11 cellular contexts compared by ENCODE assay signal in the genomic region with DNA sequence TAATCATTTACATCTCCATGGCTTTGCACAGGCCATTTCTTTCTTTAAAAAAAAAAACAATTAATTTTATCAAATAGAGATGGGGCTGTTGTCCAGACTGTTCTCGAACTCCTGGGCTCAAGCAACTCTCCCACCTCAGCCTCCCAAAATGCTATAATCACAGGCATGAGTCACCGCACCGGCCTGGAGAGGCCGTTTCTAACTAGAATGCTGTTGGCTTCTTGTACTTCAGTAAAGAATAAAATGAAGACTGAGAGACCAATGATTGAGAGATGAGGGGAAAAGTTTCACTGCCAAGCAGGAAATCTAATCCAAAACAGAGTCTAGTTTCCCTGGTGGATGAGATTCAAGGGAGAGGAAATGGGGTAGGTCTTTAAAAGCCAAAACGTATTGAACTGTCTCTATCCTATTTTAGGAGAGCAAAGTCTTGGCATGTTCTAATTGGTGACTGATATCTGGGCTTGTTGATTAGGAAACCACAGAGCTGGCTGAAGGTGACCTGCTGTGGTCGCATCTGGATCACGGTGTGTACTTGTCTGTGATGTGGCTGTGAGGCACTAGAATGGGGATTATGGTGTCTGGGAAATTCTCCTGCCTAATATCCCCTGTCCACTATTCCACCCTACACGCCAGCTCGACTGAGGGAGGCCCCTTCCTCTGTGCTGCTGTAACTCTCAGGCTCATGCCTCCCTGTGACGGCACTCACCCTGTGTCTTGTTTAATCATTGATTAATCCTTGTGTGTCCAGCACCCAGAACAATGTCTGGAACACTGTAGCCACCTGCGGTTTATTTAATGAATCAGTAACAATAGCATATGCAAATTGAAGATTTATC. TPM values are rescaled to one million over a fixed set of nuclear protein-coding genes. Genes with fewer than 3 reads are reported as not detected.
A peak's percentile ranks its signal among the peaks of the same experiment; 100 is the strongest.
DNase-seq lines count a peak whose midpoint lies in the region; ATAC-seq and TF ChIP-seq lines count a peak whose summit lies in the region.
"Had no signal": no experiment of that assay in that cellular context is flagged by ENCODE, and none has a peak within 500 bp of the region (broad histone marks: within the 10 kb centered on the region; RNA-seq: fewer than 3 reads in every experiment).

No MANE protein-coding gene starts in this region.

- H3K4me3 ChIP-seq in AG10803 (ENCODE audit: low read length) (no peak overlapping the region), HUES48 (ENCODE audit: low read depth, low read length) (no peak overlapping the region), astrocyte of the spinal cord (ENCODE audit: low read depth, low read length) (no peak overlapping the region), gastroesophageal sphincter (no peak overlapping the region)

- in situ Hi-C loops in astrocyte of the spinal cord (cut with HindIII; ENCODE audit: low sequenced_read_pairs): no loop called here

- TF ChIP-seq EP300 in gastroesophageal sphincter (IDR thresholded peaks at IDR 0.05): no peak

- H3K36me3 ChIP-seq in HUES48 (ENCODE audit: control insufficient read depth, insufficient read depth, low read length) (no peaks in the 10 kb centered on the region), gastroesophageal sphincter (no peaks in the 10 kb centered on the region)

- no peak for TF ChIP-seq CTCF in AG10803 (conservative IDR thresholded peaks at IDR 0.05; ENCODE audit: low read length)
- TF ChIP-seq CTCF in astrocyte of the spinal cord (IDR thresholded peaks at IDR 0.05; ENCODE audit: low read depth, low read length): no peak
- TF ChIP-seq CTCF in gastroesophageal sphincter (IDR thresholded peaks at IDR 0.05): no peak

- ATAC-seq in HG03432 (IDR thresholded peaks at IDR 0.05; ENCODE audit: unreplicated experiment): no peak
- no peak for ATAC-seq in gastroesophageal sphincter
- ATAC-seq: activated CD8-positive, alpha-beta T cell treated with anti-CD3 and anti-CD28 coated beads for 36 hours had no signal

- 28 to 52% methylated on average over 5 to 10 of the region's 11 CpGs for WGBS in gastroesophageal sphincter (ENCODE audit: low coverage in 1 of 2), 2 donors

- H3K27me3 ChIP-seq in HUES48 (ENCODE audit: control insufficient read depth, insufficient read depth, low read length) (no peaks in the 10 kb centered on the region), gastroesophageal sphincter (no peaks in the 10 kb centered on the region)

- H3K9me3 ChIP-seq in HUES48 (ENCODE audit: control insufficient read depth, insufficient read depth, low read length) (no peaks in the 10 kb centered on the region), gastroesophageal sphincter (no peaks in the 10 kb centered on the region)

- H3K27ac ChIP-seq in HUES48 (ENCODE audit: low read depth, low read length): peak overlapping the region; percentile 14
- H3K27ac ChIP-seq in gastroesophageal sphincter: no peak overlapping the region

- peaks cover 17% of the 10 kb centered on the region for H3K4me1 ChIP-seq in HUES48 (ENCODE audit: control insufficient read depth, insufficient read depth, low read length)
- H3K4me1 ChIP-seq in gastroesophageal sphincter: no peaks in the 10 kb centered on the region

- H3K9ac ChIP-seq in HUES48 (ENCODE audit: low read depth, low read length): no peak overlapping the region

- TF ChIP-seq POLR2A in gastroesophageal sphincter (IDR thresholded peaks at IDR 0.05): no peak

- DNase-seq in AG10803 (ENCODE audit: low read depth) (peak; percentile 27), astrocyte of the spinal cord (ENCODE audit: low read depth, low spot score) (peak; percentile 46), kidney tubule cell (ENCODE audit: low spot score) (peak; percentile 91), NCI-H1694 treated with DMSO at 0.1 percent for 48 hours (lab: John Stamatoyannopoulos, UW) (no peak), hepatic stellate cell (ENCODE audit: low spot score) (no peak)
- DNase-seq: activated CD8-positive, alpha-beta T cell treated with anti-CD3 and anti-CD28 coated beads for 36 hours; activated naive CD4-positive, alpha-beta T cell treated with Interleukin-2 at 50 U/mL for 16 hours; NCI-H1930 had no signal

RNA-seq across cellular contexts. Expression of a gene that starts 15.1 kb away (rescaled TPM):
- total RNA-seq in gastroesophageal sphincter: 10 to 100 TPM; 31.2 to 59.2 (median 44.4) TPM

Comparison
In these comparisons a context has a peak if more than half of its experiments do, and no peak if none do; other contexts are left out.
1. DNase-seq: peak in AG10803 (single experiment), astrocyte of the spinal cord (single experiment) and kidney tubule cell (single experiment); none in NCI-H1694 treated with DMSO at 0.1 percent for 48 hours (single experiment) and hepatic stellate cell (single experiment).